ENCODE assay signal across 18 cellular contexts in the genomic region with DNA sequence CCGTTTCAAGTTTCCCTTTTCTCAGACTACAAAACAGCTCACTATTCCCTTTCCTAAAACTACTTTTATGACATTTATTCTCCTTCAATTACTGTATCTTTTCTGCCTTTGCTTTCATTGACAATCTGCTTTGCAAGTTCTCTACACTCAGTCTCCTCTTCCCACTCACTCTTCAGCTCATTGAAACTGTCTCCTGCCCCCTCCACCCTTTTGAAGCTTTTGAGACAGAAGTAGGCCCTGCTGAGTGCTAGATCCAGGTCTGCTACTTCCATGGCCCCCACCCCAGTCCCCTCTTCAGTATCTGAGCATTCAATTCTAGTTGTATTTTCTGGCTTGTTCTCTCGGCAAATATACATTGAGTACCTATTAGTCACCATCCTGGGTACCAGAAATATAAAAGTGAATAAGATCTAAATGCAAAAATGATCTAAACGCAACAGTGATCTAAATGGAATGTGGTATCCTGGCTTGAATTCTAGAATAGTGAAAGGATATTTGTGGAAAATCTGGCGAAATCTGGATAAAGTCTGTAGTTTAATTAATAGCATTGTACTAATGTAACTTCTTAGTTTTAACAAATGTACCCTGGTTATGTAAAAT. TPM values are rescaled to one million over a fixed set of nuclear protein-coding genes. Genes with fewer than 3 reads are reported as not detected.
"Had no signal": no experiment of that assay in that cellular context is flagged by ENCODE, and none has a peak within 500 bp of the region (broad histone marks: within the 10 kb centered on the region; RNA-seq: fewer than 3 reads in every experiment).

No MANE protein-coding gene starts in this region.

- DNase-seq: activated B cell treated with CpG ODN at 0.5 μM for 24 hours; activated CD4-positive, alpha-beta T cell treated with anti-CD3 and anti-CD28 coated beads, Interleukin-2, amount 50 U/mL, for 1 hour; activated CD8-positive, alpha-beta memory T cell treated with anti-CD3 and anti-CD28 coated beads, Interleukin-2, amount 10 ng/mL, durations not matched to agents 7 days and 5 days; activated effector memory CD4-positive, alpha-beta T cell treated with anti-CD3 and anti-CD28 coated beads, Interleukin-2, amount 50 U/mL, for 16 hours; activated T-cell treated with anti-CD3 and anti-CD28 coated beads, Interleukin-2, amount 50 U/mL, for 24 hours; amygdala; esophagus squamous epithelium; hippocampal formation; stimulated activated CD4-positive, alpha-beta T cell treated with anti-CD3 and anti-CD28 coated beads, Interleukin-2, amount 100 ng/mL, for 48 hours; stimulated activated naive CD4-positive, alpha-beta T cell treated with Interleukin-2 at 50 U/mL for 16 hours; T-helper 17 cell; trophoblast cell had no signal

- H3K4me1 ChIP-seq: breast epithelium, esophagus squamous epithelium had no signal

- H3K27me3 Mint-ChIP-seq: activated B cell treated with CpG ODN at 0.5 μM for 24 hours; activated CD8-positive, alpha-beta memory T cell treated with anti-CD3 and anti-CD28 coated beads, Interleukin-2, amount 10 ng/mL, durations not matched to agents 7 days and 5 days; progenitor cell of endocrine pancreas had no signal

- H3K9me3 Mint-ChIP-seq: activated naive CD4-positive, alpha-beta T cell treated with anti-CD3 and anti-CD28 coated beads, Interleukin-2, amount 50 U/mL, for 72 hours; activated T-cell treated with anti-CD3 and anti-CD28 coated beads, Interleukin-2, amount 50 U/mL, for 24 hours had no signal

- H3K4me1 Mint-ChIP-seq: activated B cell treated with CpG ODN at 0.5 μM for 24 hours; activated CD8-positive, alpha-beta memory T cell treated with anti-CD3 and anti-CD28 coated beads, Interleukin-2, amount 10 ng/mL, durations not matched to agents 7 days and 5 days had no signal

- H3K27ac ChIP-seq: breast epithelium, esophagus squamous epithelium, neutrophil had no signal

- ATAC-seq: activated CD8-positive, alpha-beta memory T cell treated with anti-CD3 and anti-CD28 coated beads, Interleukin-2, amount 10 ng/mL, durations not matched to agents 7 days and 5 days; activated naive CD4-positive, alpha-beta T cell treated with anti-CD3 and anti-CD28 coated beads, Interleukin-2, amount 50 U/mL, for 72 hours; sciatic nerve; T-helper 17 cell had no signal

- H3K4me3 ChIP-seq: breast epithelium, esophagus squamous epithelium had no signal

- H3K27ac Mint-ChIP-seq: activated B cell treated with CpG ODN at 0.5 μM for 24 hours; activated CD8-positive, alpha-beta memory T cell treated with anti-CD3 and anti-CD28 coated beads, Interleukin-2, amount 10 ng/mL, durations not matched to agents 7 days and 5 days; activated naive CD4-positive, alpha-beta T cell treated with anti-CD3 and anti-CD28 coated beads, Interleukin-2, amount 50 U/mL, for 72 hours; activated T-cell treated with anti-CD3 and anti-CD28 coated beads, Interleukin-2, amount 50 U/mL, for 24 hours; progenitor cell of endocrine pancreas; T-helper 17 cell had no signal

- H3K27me3 ChIP-seq: breast epithelium, esophagus squamous epithelium, neutrophil had no signal

- H3K36me3 ChIP-seq: breast epithelium, esophagus squamous epithelium, neutrophil had no signal

- H3K4me3 Mint-ChIP-seq: activated B cell treated with CpG ODN at 0.5 μM for 24 hours; activated CD8-positive, alpha-beta memory T cell treated with anti-CD3 and anti-CD28 coated beads, Interleukin-2, amount 10 ng/mL, durations not matched to agents 7 days and 5 days; activated T-cell treated with anti-CD3 and anti-CD28 coated beads, Interleukin-2, amount 50 U/mL, for 24 hours; T-helper 17 cell had no signal

- H3K36me3 Mint-ChIP-seq: activated CD8-positive, alpha-beta memory T cell treated with anti-CD3 and anti-CD28 coated beads, Interleukin-2, amount 10 ng/mL, durations not matched to agents 7 days and 5 days had no signal

- H3K9me3 ChIP-seq: breast epithelium, neutrophil had no signal

RNA-seq across cellular contexts. Expression of a gene that starts 58.4 kb away (rescaled TPM):
- total RNA-seq: activated B cell treated with CpG ODN at 0.5 μM for 24 hours; activated CD8-positive, alpha-beta memory T cell treated with anti-CD3 and anti-CD28 coated beads, Interleukin-2, amount 10 ng/mL, durations not matched to agents 7 days and 5 days; activated naive CD4-positive, alpha-beta T cell treated with anti-CD3 and anti-CD28 coated beads, Interleukin-2, amount 50 U/mL, for 72 hours; esophagus squamous epithelium; glomerular endothelial cell; progenitor cell of endocrine pancreas; sciatic nerve; T-helper 17 cell had no signal
